In the genomic region with DNA sequence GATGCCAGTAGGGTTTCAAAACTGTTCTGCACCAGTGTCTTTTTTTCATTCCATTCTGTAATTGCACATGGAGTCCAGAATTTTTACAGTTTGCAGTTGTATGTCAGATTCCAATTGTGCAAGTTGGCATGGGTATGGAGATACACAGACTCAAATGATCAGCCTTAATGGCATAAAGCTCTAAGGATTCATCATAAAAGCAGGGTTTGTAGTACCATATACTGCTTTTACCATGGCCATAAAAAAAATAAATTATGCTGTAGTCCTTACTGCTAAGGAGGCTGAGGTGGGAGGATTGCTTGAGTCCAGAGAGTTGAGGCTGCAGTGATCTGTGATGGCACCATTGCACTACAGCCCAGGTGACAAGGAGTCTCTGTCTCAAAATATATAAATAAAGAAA, we compare ENCODE assay signal across 6 cellular contexts.
"Had no signal": no experiment of that assay in that cellular context is flagged by ENCODE, and none has a peak within 500 bp of the region (broad histone marks: within the 10 kb centered on the region; RNA-seq: fewer than 3 reads in every experiment).

No MANE protein-coding gene starts in this region.

- H3K9me3 ChIP-seq: HAP-1 had no signal

- ATAC-seq: HCT116 had no signal

- H3K4me3 ChIP-seq: GM23248, HAP-1 had no signal

- DNase-seq: GOT3, H7, IMR-90 had no signal

- H3K4me1 ChIP-seq: HAP-1 had no signal

- H3K27ac ChIP-seq: GM23248 had no signal

- H2AFZ ChIP-seq: GM23248 had no signal
